In the genomic region with DNA sequence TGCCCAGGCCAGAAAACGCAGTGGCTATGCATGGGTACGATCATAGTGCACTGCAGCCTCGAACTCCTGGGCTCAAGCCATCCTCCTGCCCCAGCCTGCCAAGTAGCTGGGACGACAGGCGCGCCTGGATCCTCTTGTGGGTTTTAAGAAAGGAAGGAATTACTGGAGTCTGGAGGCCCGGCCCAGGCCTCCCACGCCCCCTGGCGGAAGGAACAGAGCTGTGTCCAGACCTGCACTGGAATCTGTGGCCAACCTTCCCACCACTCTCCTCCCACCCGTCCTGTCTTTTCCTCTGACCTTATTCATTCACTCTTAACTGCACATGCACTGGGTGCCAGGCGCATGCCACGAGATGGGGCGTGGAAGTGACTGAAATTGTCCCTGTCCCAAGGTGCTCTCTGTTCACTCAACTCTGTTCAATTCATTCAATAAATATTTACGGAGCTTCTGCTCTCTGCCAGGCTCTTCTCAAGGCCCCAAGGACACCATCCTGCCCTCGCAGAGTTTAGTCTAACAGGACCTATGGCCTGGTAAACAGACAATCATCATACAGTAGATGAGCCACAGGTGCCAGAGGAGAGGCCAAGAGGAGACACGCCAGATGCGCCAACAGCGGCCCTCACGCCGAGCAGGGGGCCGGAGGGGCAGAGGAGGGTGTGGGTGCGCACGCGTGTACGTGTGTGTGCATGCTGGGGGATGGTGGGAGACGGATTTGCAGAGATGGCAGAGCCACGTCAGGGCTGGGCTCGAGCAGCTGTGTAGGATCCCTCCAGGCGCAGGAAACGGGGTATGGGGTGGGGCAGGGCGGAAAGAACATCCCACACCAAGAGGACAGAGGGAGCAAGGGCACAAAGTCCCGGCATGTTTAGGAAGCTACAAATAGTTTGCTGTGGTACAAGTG, we compare ENCODE assay signal across 8 cellular contexts.
A peak's percentile ranks its signal among the peaks of the same experiment; 100 is the strongest.
DNase-seq lines count a peak whose midpoint lies in the region; ATAC-seq, FAIRE-seq and TF ChIP-seq lines count a peak whose summit lies in the region.

No MANE protein-coding gene starts in this region.

- H3K4me3 ChIP-seq in OCI-LY1 (ENCODE audit: low read depth, low read length, poor library complexity, severe bottlenecking) (no peak overlapping the region), fibroblast of pulmonary artery (replicated peaks; ENCODE audit: low read depth, low read length) (no peak overlapping the region)

- H3K9me3 ChIP-seq in OCI-LY1 (ENCODE audit: low read length), result no peaks in the 10 kb centered on the region

- no peaks in the 10 kb centered on the region for H3K9me3 Mint-ChIP-seq in nephron

- no peak overlapping the region for H3K4me3 Mint-ChIP-seq in nephron

- peak; percentile 8 for FAIRE-seq in G401.6 (lab: Jason Lieb, UNC)
- peak; percentile 87 for FAIRE-seq in urothelium cell line (lab: Jason Lieb, UNC)

- peak; percentile 71 for TF ChIP-seq CTCF in OCI-LY1 (IDR thresholded peaks at IDR 0.05; ENCODE audit: low read length)
- TF ChIP-seq CTCF in fibroblast of pulmonary artery (IDR thresholded peaks at IDR 0.05; ENCODE audit: low read length, missing control alignments), result peak; percentile 94
- peak; percentile 82 to 89 (median 84) for TF ChIP-seq CTCF in nephron (IDR thresholded peaks at IDR 0.05; ENCODE audit: unreplicated experiment in 3 of 3)

- H3K27me3 Mint-ChIP-seq in nephron (ENCODE audit: low read depth), result peaks cover 14% of the 10 kb centered on the region

- H3K27ac ChIP-seq in OCI-LY1 (ENCODE audit: low read depth, low read length, poor library complexity, severe bottlenecking), result no peak overlapping the region

- H3K79me2 ChIP-seq in OCI-LY1 (ENCODE audit: insufficient read depth, low read length), result no peaks in the 10 kb centered on the region

- H2AFZ ChIP-seq in OCI-LY1 (ENCODE audit: low read length), result no peak overlapping the region

- no peaks in the 10 kb centered on the region for H3F3A ChIP-seq in OCI-LY1 (ENCODE audit: insufficient read depth, low read length)

- ATAC-seq in HG03432 (IDR thresholded peaks at IDR 0.05; ENCODE audit: unreplicated experiment), result no peak

- no peaks in the 10 kb centered on the region for H3K9me2 ChIP-seq in OCI-LY1 (ENCODE audit: low read depth, low read length)

- 0 out of 2 replicates have a peak, but pooled peaks cover 4% of the 10 kb centered on the region for H3K27me3 ChIP-seq in OCI-LY1 (ENCODE audit: insufficient read depth, low read length)

- no peak overlapping the region for H3K9ac ChIP-seq in OCI-LY1 (ENCODE audit: low read length)

- H3K4me1 Mint-ChIP-seq in nephron, result peaks cover 55% of the 10 kb centered on the region

- peak overlapping the region; percentile 40 to 54 (median 41) for H3K27ac Mint-ChIP-seq in nephron

- no peaks in the 10 kb centered on the region for H3K4me1 ChIP-seq in OCI-LY1 (ENCODE audit: insufficient read depth, low read length, severe bottlenecking)

- H3K36me3 Mint-ChIP-seq in nephron (ENCODE audit: low read depth), result no peaks in the 10 kb centered on the region

- DNase-seq in HuH-7 (ENCODE audit: low spot score), result peak; percentile 92
- peak; percentile 37 for DNase-seq in activated T-cell treated with anti-CD3 and anti-CD28 coated beads, Interleukin-2, amount 50 U/mL, for 1 hour
- peak; percentile 80 for DNase-seq in fibroblast of pulmonary artery (ENCODE audit: low read depth)
- DNase-seq in urothelium cell line (ENCODE audit: low spot score), result peak; percentile 89

- no peaks in the 10 kb centered on the region for H3K36me3 ChIP-seq in OCI-LY1 (ENCODE audit: insufficient read depth, low read length)

- no peaks in the 10 kb centered on the region for H4K20me1 ChIP-seq in OCI-LY1 (ENCODE audit: insufficient read depth, low read length)

- no peak overlapping the region for H3K4me2 ChIP-seq in OCI-LY1 (ENCODE audit: low read length)

Comparison
In these comparisons a context has a peak if more than half of its experiments do, and no peak if none do; other contexts are left out.
1. DNase-seq: peak in every context shown above with its lines; median percentile 92 in HuH-7; 89 in urothelium cell line; 80 in fibroblast of pulmonary artery; 37 in activated T-cell treated with anti-CD3 and anti-CD28 coated beads, Interleukin-2, amount 50 U/mL, for 1 hour.